12 cellular contexts compared by ENCODE assay signal in the genomic region with DNA sequence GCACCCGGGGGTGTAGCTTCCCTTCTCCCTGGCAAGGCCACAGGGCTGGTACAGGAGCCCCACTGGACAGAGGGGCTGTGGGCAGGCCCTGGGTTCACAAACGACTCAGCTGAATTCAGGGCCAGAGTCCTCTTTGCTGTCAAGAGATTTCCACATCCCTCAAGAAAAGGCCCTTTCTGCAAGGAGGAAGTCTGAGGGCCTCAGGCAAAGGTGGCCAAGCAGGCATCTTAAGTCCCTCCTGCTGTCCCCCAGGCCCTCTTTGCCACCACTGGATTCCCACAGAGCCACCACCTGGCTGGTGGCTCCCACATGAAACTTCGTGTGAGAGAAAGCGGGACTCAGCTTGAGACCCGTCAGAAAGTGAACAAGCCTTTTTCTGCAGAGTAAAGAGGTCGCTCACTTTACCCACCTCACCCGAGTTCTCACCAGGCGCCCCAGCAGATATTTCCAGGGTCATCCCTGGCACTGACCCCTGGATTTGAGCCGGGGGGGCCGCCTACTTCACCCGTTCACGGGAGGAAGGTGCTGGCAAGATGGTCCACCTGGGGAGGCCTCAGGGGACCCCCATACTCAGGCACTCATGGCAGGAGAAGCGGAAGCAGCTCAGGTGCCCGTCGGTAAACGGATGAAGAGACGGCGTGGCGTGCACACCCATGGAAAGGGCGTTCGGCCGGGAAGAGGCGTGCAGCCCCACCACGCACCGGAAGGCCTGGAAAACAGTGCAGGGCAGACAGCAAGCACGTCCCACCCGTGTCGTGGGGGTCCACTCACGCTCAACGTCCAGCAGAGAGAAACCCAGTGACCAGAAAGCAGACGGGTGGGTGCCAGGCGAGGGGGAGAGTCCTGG. TPM values are rescaled to one million over a fixed set of nuclear protein-coding genes. Genes with fewer than 3 reads are reported as not detected.
DNase-seq lines count a peak whose midpoint lies in the region; ATAC-seq and TF ChIP-seq lines count a peak whose summit lies in the region.
"Had no signal": no experiment of that assay in that cellular context is flagged by ENCODE, and none has a peak within 500 bp of the region (broad histone marks: within the 10 kb centered on the region; RNA-seq: fewer than 3 reads in every experiment).

No MANE protein-coding gene starts in this region.

- peak overlapping the region; percentile 98 for H3K27ac Mint-ChIP-seq in activated CD8-positive, alpha-beta memory T cell treated with anti-CD3 and anti-CD28 coated beads, Interleukin-2, amount 10 ng/mL, durations not matched to agents 7 days and 5 days
- H3K27ac Mint-ChIP-seq in T-helper 2 cell treated with Interferon-gamma antibody and Interleukin-4, amounts not matched to agents 5 μg/mL and 100 μg/mL, for 36 hours: peak overlapping the region; percentile 77

- peak; percentile 55 for DNase-seq in activated CD8-positive, alpha-beta memory T cell treated with anti-CD3 and anti-CD28 coated beads, Interleukin-2, amount 10 ng/mL, durations not matched to agents 7 days and 5 days
- DNase-seq in activated CD8-positive, alpha-beta memory T cell treated with anti-CD3 and anti-CD28 coated beads, Interleukin-2, amount 50 U/mL, for 48 hours: no peak
- no peak for DNase-seq in T-helper 2 cell treated with Interferon-gamma antibody and Interleukin-4, amounts not matched to agents 5 μg/mL and 100 μg/mL, for 36 hours (ENCODE audit: low spot score)
- no peak for DNase-seq in esophagus muscularis mucosa (ENCODE audit: extremely low spot score)
- DNase-seq in DMS79 (lab: John Stamatoyannopoulos, UW): no peak
- no peak for DNase-seq in iPS-NIHi7 (ENCODE audit: extremely low spot score)
- DNase-seq: ACHN had no signal

- H3K36me3 Mint-ChIP-seq in activated CD8-positive, alpha-beta memory T cell treated with anti-CD3 and anti-CD28 coated beads, Interleukin-2, amount 10 ng/mL, durations not matched to agents 7 days and 5 days: peaks cover 22% of the 10 kb centered on the region
- H3K36me3 Mint-ChIP-seq in T-helper 2 cell treated with Interferon-gamma antibody and Interleukin-4, amounts not matched to agents 5 μg/mL and 100 μg/mL, for 36 hours (ENCODE audit: low read depth): peaks cover 47% of the 10 kb centered on the region

- H3K4me1 ChIP-seq in esophagus muscularis mucosa (peaks cover 54 to 72% (median 68%) of the 10 kb centered on the region in 4 donors), subcutaneous abdominal adipose tissue (ENCODE audit: control insufficient read depth in 5 of 5, insufficient read depth in 5 of 5, low read length in 5 of 5) (peaks cover 14 to 77% (median 66%) of the 10 kb centered on the region in 5 donors)

- peak overlapping the region in 2 of 4 donors; percentile 4 for H3K4me3 ChIP-seq in esophagus muscularis mucosa
- H3K4me3 ChIP-seq in subcutaneous abdominal adipose tissue (ENCODE audit: low read depth in 1 of 5, low read length in 5 of 5): peak overlapping the region in 2 of 5 donors; percentile 40 to 52
- H3K4me3 ChIP-seq: HAP-1 had no signal

- H3K9me3 Mint-ChIP-seq in activated CD8-positive, alpha-beta memory T cell treated with anti-CD3 and anti-CD28 coated beads, Interleukin-2, amount 10 ng/mL, durations not matched to agents 7 days and 5 days (ENCODE audit: low read depth): no peaks in the 10 kb centered on the region
- H3K9me3 Mint-ChIP-seq in T-helper 2 cell treated with Interferon-gamma antibody and Interleukin-4, amounts not matched to agents 5 μg/mL and 100 μg/mL, for 36 hours: no peaks in the 10 kb centered on the region

- no peak for ATAC-seq in activated CD8-positive, alpha-beta memory T cell treated with anti-CD3 and anti-CD28 coated beads, Interleukin-2, amount 10 ng/mL, durations not matched to agents 7 days and 5 days
- no peak for ATAC-seq in HG02885 (IDR thresholded peaks at IDR 0.05; ENCODE audit: poor library complexity, unreplicated experiment)

- TF ChIP-seq POLR2A in esophagus muscularis mucosa (IDR thresholded peaks at IDR 0.05; ENCODE audit: low read depth): no peak

- intact Hi-C loops in esophagus muscularis mucosa (cut with DNase I): no loop called here

- CTCF ChIA-PET in activated CD8-positive, alpha-beta memory T cell treated with anti-CD3 and anti-CD28 coated beads, Interleukin-2, amount 10 ng/mL, durations not matched to agents 7 days and 5 days (lab: Charles Lee): interaction anchor here (0.5 to 6.2 kb wide), 13 partner anchors 16 to 132 kb away, joined by 3 to 58 read pairs (median 4); partner anchors contain the start of genes CYBA, SNAI3 and ZC3H18

- H3K9ac ChIP-seq in subcutaneous abdominal adipose tissue (ENCODE audit: low read length in 5 of 5): peak overlapping the region in 1 of 5 donors; percentile 43

- TF ChIP-seq CTCF in esophagus muscularis mucosa (IDR thresholded peaks at IDR 0.05): no peak

- H3K4me1 Mint-ChIP-seq in activated CD8-positive, alpha-beta memory T cell treated with anti-CD3 and anti-CD28 coated beads, Interleukin-2, amount 10 ng/mL, durations not matched to agents 7 days and 5 days: peaks cover 68% of the 10 kb centered on the region
- peaks cover 46% of the 10 kb centered on the region for H3K4me1 Mint-ChIP-seq in T-helper 2 cell treated with Interferon-gamma antibody and Interleukin-4, amounts not matched to agents 5 μg/mL and 100 μg/mL, for 36 hours (ENCODE audit: low read depth)

- H3K4me3 Mint-ChIP-seq in activated CD8-positive, alpha-beta memory T cell treated with anti-CD3 and anti-CD28 coated beads, Interleukin-2, amount 10 ng/mL, durations not matched to agents 7 days and 5 days: peak overlapping the region; percentile 89
- H3K4me3 Mint-ChIP-seq in T-helper 2 cell treated with Interferon-gamma antibody and Interleukin-4, amounts not matched to agents 5 μg/mL and 100 μg/mL, for 36 hours: peak overlapping the region; percentile 85

- no peaks in the 10 kb centered on the region for H3K27me3 ChIP-seq in esophagus muscularis mucosa
- H3K27me3 ChIP-seq in subcutaneous abdominal adipose tissue (ENCODE audit: control insufficient read depth in 5 of 5, insufficient read depth in 4 of 5, low read length in 5 of 5): no peaks in the 10 kb centered on the region

- WGBS in esophagus muscularis mucosa: 79% methylated on average over 16 of the region's 32 CpGs

- no peak for TF ChIP-seq EP300 in esophagus muscularis mucosa (IDR thresholded peaks at IDR 0.05)

- H3K27me3 Mint-ChIP-seq in activated CD8-positive, alpha-beta memory T cell treated with anti-CD3 and anti-CD28 coated beads, Interleukin-2, amount 10 ng/mL, durations not matched to agents 7 days and 5 days: no peaks in the 10 kb centered on the region
- H3K27me3 Mint-ChIP-seq in T-helper 2 cell treated with Interferon-gamma antibody and Interleukin-4, amounts not matched to agents 5 μg/mL and 100 μg/mL, for 36 hours (ENCODE audit: low read depth): no peaks in the 10 kb centered on the region

- H3K9me3 ChIP-seq in esophagus muscularis mucosa: no peaks in the 10 kb centered on the region
- no peaks in the 10 kb centered on the region for H3K9me3 ChIP-seq in subcutaneous abdominal adipose tissue (ENCODE audit: control insufficient read depth in 5 of 5, low read length in 5 of 5)
- H3K9me3 ChIP-seq: HAP-1 had no signal

- H3K27ac ChIP-seq in esophagus muscularis mucosa (replicated peaks in 1 of 4) (peak overlapping the region in 3 of 4 donors; percentile 46 to 66 (median 63)), subcutaneous abdominal adipose tissue (ENCODE audit: low read depth, low read length) (peak overlapping the region; percentile 60)

- H3K36me3 ChIP-seq in esophagus muscularis mucosa (peaks cover 11 to 54% (median 37%) of the 10 kb centered on the region in 4 donors), subcutaneous abdominal adipose tissue (ENCODE audit: control insufficient read depth in 5 of 5, insufficient read depth in 5 of 5, low read length in 5 of 5) (peaks cover 0 to 31% (median 26%) of the 10 kb centered on the region in 5 donors)

RNA-seq across cellular contexts. Expression of gene RNF166, which starts 3.6 kb away (rescaled TPM):
- 100 to 1,000 TPM; 124 to 174 TPM for total RNA-seq in activated CD8-positive, alpha-beta memory T cell treated with anti-CD3 and anti-CD28 coated beads, Interleukin-2, amount 10 ng/mL, durations not matched to agents 7 days and 5 days
- total RNA-seq in esophagus muscularis mucosa: 10 to 100 TPM; 23.3 to 33.5 (median 27.5) TPM

RNA-seq across cellular contexts. Expression of gene CTU2, which starts 3.7 kb away (rescaled TPM):
- 10 to 100 TPM; 31.1 to 40.0 TPM for total RNA-seq in activated CD8-positive, alpha-beta memory T cell treated with anti-CD3 and anti-CD28 coated beads, Interleukin-2, amount 10 ng/mL, durations not matched to agents 7 days and 5 days
- total RNA-seq in esophagus muscularis mucosa: 10 to 100 TPM in 2 of 4 donors, 1 to 10 TPM in 2; 8.9 to 14.7 (median 10.3) TPM

RNA-seq across cellular contexts. Expression of gene SNAI3, which starts 16.3 kb away (rescaled TPM):
- total RNA-seq in activated CD8-positive, alpha-beta memory T cell treated with anti-CD3 and anti-CD28 coated beads, Interleukin-2, amount 10 ng/mL, durations not matched to agents 7 days and 5 days: 10 to 100 TPM in 1 of 2 experiments, 1 to 10 TPM in 1; 5.6 to 14.1 TPM
- total RNA-seq in esophagus muscularis mucosa: under 1 TPM; 0.26 to 0.83 (median 0.59) TPM
- total RNA-seq: bronchial epithelial cell, NCI-H460 had no signal

RNA-seq across cellular contexts. Expression of gene MVD, which starts 39.7 kb away (rescaled TPM):
- total RNA-seq in activated CD8-positive, alpha-beta memory T cell treated with anti-CD3 and anti-CD28 coated beads, Interleukin-2, amount 10 ng/mL, durations not matched to agents 7 days and 5 days: 100 to 1,000 TPM; 112 to 134 TPM
- total RNA-seq in esophagus muscularis mucosa: 10 to 100 TPM; 27.0 to 32.4 (median 29.3) TPM

RNA-seq across cellular contexts. Expression of gene CYBA, which starts 51.7 kb away (rescaled TPM):
- 100 to 1,000 TPM; 461 to 494 TPM for total RNA-seq in activated CD8-positive, alpha-beta memory T cell treated with anti-CD3 and anti-CD28 coated beads, Interleukin-2, amount 10 ng/mL, durations not matched to agents 7 days and 5 days
- total RNA-seq in esophagus muscularis mucosa: 100 to 1,000 TPM in 2 of 4 donors, 10 to 100 TPM in 2; 46.5 to 156 (median 99.2) TPM
